In genomic region chr3:25782636-25782937, GRCh38 we compare ENCODE assay signal across 8 cellular contexts. TPM values are rescaled to one million over a fixed set of nuclear protein-coding genes. Genes with fewer than 3 reads are reported as not detected.
DNase-seq lines count a peak whose midpoint lies in the region; ATAC-seq and TF ChIP-seq lines count a peak whose summit lies in the region.

No MANE protein-coding gene starts in this region.

- H3K4me2 ChIP-seq in MM.1S (ENCODE audit: low read depth, low read length) (peak overlapping the region; percentile 85), neural cell (ENCODE audit: low read length) (peak overlapping the region; percentile 68)

- no peaks in the 10 kb centered on the region for H4K20me1 ChIP-seq in MM.1S (ENCODE audit: insufficient read depth, low read length)
- no peaks in the 10 kb centered on the region for H4K20me1 ChIP-seq in neural cell (ENCODE audit: insufficient read depth)

- H3K4me1 ChIP-seq in MM.1S (ENCODE audit: low read length) = peaks cover 18% of the 10 kb centered on the region
- peaks cover 21% of the 10 kb centered on the region for H3K4me1 ChIP-seq in effector memory CD4-positive, alpha-beta T cell (ENCODE audit: control insufficient read depth, insufficient read depth, low read length, poor library complexity, severe bottlenecking)

- H2AFZ ChIP-seq in MM.1S (ENCODE audit: low read length) (peak overlapping the region; percentile 71), neural cell (ENCODE audit: low read depth, low read length) (peak overlapping the region; percentile 23)

- no peaks in the 10 kb centered on the region; the same call in 1 of the 2 replicates for H3K36me3 ChIP-seq in BJ (ENCODE audit: control insufficient read depth, insufficient read depth, low read length)
- peaks cover 4% of the 10 kb centered on the region for H3K36me3 ChIP-seq in MM.1S (replicated peaks; ENCODE audit: insufficient read depth, low read length)
- peaks cover 4% of the 10 kb centered on the region for H3K36me3 ChIP-seq in effector memory CD4-positive, alpha-beta T cell (ENCODE audit: control insufficient read depth, insufficient read depth, low read length)
- H3K36me3 ChIP-seq in neural cell (ENCODE audit: insufficient read depth, low read length) = peaks cover 4% of the 10 kb centered on the region

- DNase-seq in BJ (ENCODE audit: low read depth) (no peak), MM.1S (no peak), NCI-H187 treated with DMSO at 0.1 percent for 48 hours (lab: John Stamatoyannopoulos, UW) (no peak), H4 (ENCODE audit: low spot score) (no peak)
- no peak for DNase-seq in effector memory CD4-positive, alpha-beta T cell

- ATAC-seq in GM21717 (IDR thresholded peaks at IDR 0.05; ENCODE audit: unreplicated experiment) (no peak), GM18519 (IDR thresholded peaks at IDR 0.05; ENCODE audit: low FRiP score, unreplicated experiment) (no peak)

- H3K27ac ChIP-seq in MM.1S (ENCODE audit: low read length) = peak overlapping the region; percentile 74; the same call in 1 of the 2 replicates
- peak overlapping the region; percentile 78 for H3K27ac ChIP-seq in effector memory CD4-positive, alpha-beta T cell (ENCODE audit: insufficient read depth, low read length, poor library complexity, severe bottlenecking)
- H3K27ac ChIP-seq in neural cell (ENCODE audit: low read length) = no peak overlapping the region

- POLR2A ChIA-PET in BJ (lab: Charles Lee) = interaction anchor here (0.6 kb wide), 1 partner anchor 133 kb away, joined by 6 read pairs; no protein-coding TSS in a partner anchor

- TF ChIP-seq RAD21 in neural cell (conservative IDR thresholded peaks at IDR 0.05) = no peak

- peak overlapping the region; percentile 94 for H3K4me3 ChIP-seq in BJ (ENCODE audit: low read depth, low read length)
- peak overlapping the region; percentile 78 for H3K4me3 ChIP-seq in MM.1S (ENCODE audit: low read length)
- peak overlapping the region; percentile 85 for H3K4me3 ChIP-seq in effector memory CD4-positive, alpha-beta T cell (ENCODE audit: insufficient read depth, low read depth, low read length, poor library complexity, severe bottlenecking)
- H3K4me3 ChIP-seq in neural cell (ENCODE audit: low read length) = peak overlapping the region; percentile 94

- H3K9ac ChIP-seq in MM.1S (ENCODE audit: low read length) = peak overlapping the region; percentile 79
- H3K9ac ChIP-seq in neural cell (ENCODE audit: low read length) = peak overlapping the region; percentile 56

- H3F3A ChIP-seq in MM.1S (ENCODE audit: insufficient read depth, low read length) (peaks cover 6% of the 10 kb centered on the region; the same call in 1 of the 2 replicates), neural cell (ENCODE audit: insufficient read depth, low read length, poor library complexity, severe bottlenecking) (no peaks in the 10 kb centered on the region)

- TF ChIP-seq EP300 in neural cell (conservative IDR thresholded peaks at IDR 0.05; ENCODE audit: poor library complexity, severe bottlenecking) = no peak

- TF ChIP-seq CTCF in BJ (IDR thresholded peaks at IDR 0.05; ENCODE audit: insufficient read depth, low read depth, low read length) = no peak
- TF ChIP-seq CTCF in MM.1S (IDR thresholded peaks at IDR 0.05; ENCODE audit: low read length) = no peak
- TF ChIP-seq CTCF in neural cell (IDR thresholded peaks at IDR 0.05; ENCODE audit: poor library complexity, severe bottlenecking) = no peak

- H3K9me3 ChIP-seq in MM.1S (replicated peaks; ENCODE audit: insufficient read depth, low read length) (no peaks in the 10 kb centered on the region), neural cell (ENCODE audit: low read length) (no peaks in the 10 kb centered on the region)
- H3K9me3 ChIP-seq in effector memory CD4-positive, alpha-beta T cell (ENCODE audit: control insufficient read depth, low read length) = no peaks in the 10 kb centered on the region

- no peaks in the 10 kb centered on the region for H3K9me2 ChIP-seq in MM.1S (replicated peaks; ENCODE audit: insufficient read depth, low read length)
- no peaks in the 10 kb centered on the region for H3K9me2 ChIP-seq in neural cell (ENCODE audit: insufficient read depth, low read length)

- H3K79me2 ChIP-seq in MM.1S (ENCODE audit: low read length) (peaks cover 54% of the 10 kb centered on the region), neural cell (replicated peaks; ENCODE audit: insufficient read depth, low read length) (no peaks in the 10 kb centered on the region)

- CTCF ChIA-PET in BJ (lab: Yijun Ruan, JAX) = no interaction called here

- H3K27me3 ChIP-seq in BJ (ENCODE audit: control insufficient read depth, insufficient read depth, low read length) = no peaks in the 10 kb centered on the region
- H3K27me3 ChIP-seq in MM.1S (replicated peaks; ENCODE audit: insufficient read depth, low read length) = no peaks in the 10 kb centered on the region
- H3K27me3 ChIP-seq in effector memory CD4-positive, alpha-beta T cell (replicated peaks; ENCODE audit: control insufficient read depth, insufficient read depth, low read length, poor library complexity, severe bottlenecking) = no peaks in the 10 kb centered on the region
- H3K27me3 ChIP-seq in neural cell (ENCODE audit: insufficient read depth, low read depth, low read length) = no peaks in the 10 kb centered on the region

TF ChIP-seq in neural cell, 6 proteins besides CTCF, POLR2A, EP300 and RAD21:
- no peak for TF ChIP-seq TAF1 (IDR thresholded peaks at IDR 0.05; ENCODE audit: low read depth)
- TF ChIP-seq REST (IDR thresholded peaks at IDR 0.05; ENCODE audit: borderline replicate concordance) = no peak
- no peak for TF ChIP-seq EZH2 (IDR thresholded peaks at IDR 0.05; ENCODE audit: borderline replicate concordance, insufficient read depth, low read length, poor library complexity, severe bottlenecking)
- TF ChIP-seq MXI1 (conservative IDR thresholded peaks at IDR 0.05; ENCODE audit: poor library complexity, severe bottlenecking) = no peak
- no peak for TF ChIP-seq POLR2AphosphoS5 (IDR thresholded peaks at IDR 0.05)
- no peak for TF ChIP-seq SMC3 (conservative IDR thresholded peaks at IDR 0.05; ENCODE audit: poor library complexity)

RNA-seq across cellular contexts. Expression of gene NGLY1, which starts 0.7 kb away (rescaled TPM):
- polyA plus RNA-seq in BJ (2011; rRNA removed) (8.2 and 15.0 TPM in 2 replicates), neural cell (19.9 and 22.0 TPM in 2 replicates)
- 7.0 and 9.5 TPM in 2 replicates for polyA minus RNA-seq in BJ (2011; rRNA and poly(A)+ RNA removed)
- polyA minus RNA-seq in neural cell = 20.3 and 21.9 TPM in 2 replicates
- total RNA-seq in H4 (2014; rRNA removed; shearing (Covaris generic)) = 11.6 and 13.4 TPM in 2 replicates

RNA-seq across cellular contexts. Expression of gene OXSM, which starts 7.3 kb away (rescaled TPM):
- polyA plus RNA-seq in BJ (2011; rRNA removed) = 10.6 and 15.9 TPM in 2 replicates
- polyA minus RNA-seq in BJ (2011; rRNA and poly(A)+ RNA removed) = 4.8 and 8.6 TPM in 2 replicates
- 6.7 and 11.9 TPM in 2 replicates for polyA plus RNA-seq in neural cell
- 5.1 and 5.6 TPM in 2 replicates for polyA minus RNA-seq in neural cell
- total RNA-seq in H4 (2014; rRNA removed; shearing (Covaris generic)) = 8.9 and 12.5 TPM in 2 replicates
